In the genomic region with DNA sequence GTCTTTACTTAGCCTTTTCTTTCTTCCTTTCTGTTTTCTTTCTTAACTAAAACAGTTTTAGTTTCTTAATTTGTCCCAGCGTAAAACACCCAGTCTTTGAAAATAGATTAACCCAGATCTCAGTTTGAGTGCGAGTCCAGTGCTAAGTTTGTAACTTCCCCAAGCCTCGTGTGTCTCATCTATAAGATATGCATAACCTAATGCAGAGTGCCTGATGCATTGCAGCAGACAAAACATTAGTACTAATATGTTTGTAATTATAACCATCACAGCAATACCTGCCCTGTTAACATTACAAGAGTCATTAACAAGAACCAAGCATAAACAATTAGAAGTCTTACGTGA, we compare ENCODE assay signal across 8 cellular contexts. TPM values are rescaled to one million over a fixed set of nuclear protein-coding genes. Genes with fewer than 3 reads are reported as not detected.
DNase-seq lines count a peak whose midpoint lies in the region; ATAC-seq and TF ChIP-seq lines count a peak whose summit lies in the region.

No MANE protein-coding gene starts in this region.

- peak; percentile 21 for ATAC-seq in GM21515 (IDR thresholded peaks at IDR 0.05; ENCODE audit: unreplicated experiment)

- H3K27me3 ChIP-seq in SJSA1 (replicated peaks) (no peaks in the 10 kb centered on the region), neuron (ENCODE audit: insufficient read depth, low read length) (no peaks in the 10 kb centered on the region)

- DNase-seq in AG08396 (ENCODE audit: low spot score) (peak; percentile 58), SJSA1 (ENCODE audit: low read depth in 1 of 2, low spot score in 2 of 2) (no peak), epithelial cell of esophagus (ENCODE audit: low read depth) (peak; percentile 54), cerebellum (ENCODE audit: low spot score) (no peak), SHP77 treated with DMSO at 0.1 percent for 48 hours (lab: John Stamatoyannopoulos, UW) (no peak), 8988T (no peak)

- H3K4me3 ChIP-seq in SJSA1 (peak overlapping the region; percentile 58), epithelial cell of esophagus (ENCODE audit: low read length) (peak overlapping the region; percentile 63), neuron (ENCODE audit: low read length) (peak overlapping the region; percentile 57)

- peak overlapping the region; percentile 81 for H3K27ac ChIP-seq in SJSA1

- no peaks in the 10 kb centered on the region for H3K36me3 ChIP-seq in SJSA1
- no peaks in the 10 kb centered on the region for H3K36me3 ChIP-seq in neuron (ENCODE audit: insufficient read depth, low read length)

- H3K4me1 ChIP-seq in SJSA1 (replicated peaks), result peaks cover 22% of the 10 kb centered on the region
- peaks cover 24% of the 10 kb centered on the region for H3K4me1 ChIP-seq in neuron (ENCODE audit: insufficient read depth, low read length)

- no peak overlapping the region for H2AFZ ChIP-seq in neuron (ENCODE audit: low read depth, low read length)

- TF ChIP-seq CTCF in epithelial cell of esophagus (IDR thresholded peaks at IDR 0.05; ENCODE audit: insufficient read depth, low read depth, low read length, missing control alignments), result no peak

- H3K9me3 ChIP-seq in SJSA1 (replicated peaks), result no peaks in the 10 kb centered on the region
- no peaks in the 10 kb centered on the region for H3K9me3 ChIP-seq in neuron (ENCODE audit: low read length)

RNA-seq across cellular contexts. Expression of a gene that starts 0.5 kb away (rescaled TPM):
- 9.1 and 10.7 TPM in 2 replicates for total RNA-seq in SJSA1 (2014; rRNA removed; shearing (Covaris generic))
- total RNA-seq in cerebellum, result 19.2 TPM

Comparison
In these comparisons a context has a peak if more than half of its experiments do, and no peak if none do; other contexts are left out.
1. DNase-seq: peak in AG08396 (single experiment) and epithelial cell of esophagus (single experiment); none in SJSA1 (0 of 2), cerebellum (single experiment), SHP77 treated with DMSO at 0.1 percent for 48 hours (single experiment) and 8988T (single experiment).
2. Peak in every context shown above with its lines, with median percentiles within 50 percentile points of each other: H3K4me3 ChIP-seq.